In genomic region chr19:19821366-19822147, GRCh38 we compare ENCODE assay signal across 8 cellular contexts. TPM values are rescaled to one million over a fixed set of nuclear protein-coding genes. Genes with fewer than 3 reads are reported as not detected.
DNase-seq lines count a peak whose midpoint lies in the region; ATAC-seq, FAIRE-seq and TF ChIP-seq lines count a peak whose summit lies in the region.

Gene ZNF506 (minus strand): TSS chr19:19821750. CDS start chr19:19821603, 147 bp downstream.

- TF ChIP-seq POLR2A in A549 (IDR thresholded peaks at IDR 0.05; ENCODE audit: low read length): no peak

- peaks cover 14% of the 10 kb centered on the region for H3K9me3 ChIP-seq in A549

- WGBS in A549 (ENCODE audit: missing lambda C conversion rate): 12% methylated on average over 27 of the region's 35 CpGs

- CTCF ChIA-PET in A549 (lab: Yijun Ruan, JAX): no interaction called here

- no peak for TF ChIP-seq EP300 in A549 (IDR thresholded peaks at IDR 0.05)

- DNase-seq in A549 (ENCODE audit: low read depth in 1 of 2, low spot score in 1 of 2) (peak; percentile 1 to 71), NCI-H345 (lab: John Stamatoyannopoulos, UW) (peak; percentile 89), coronary artery (ENCODE audit: low spot score) (peak; percentile 98), left colon (peak; percentile 99 to 100)
- peak; percentile 97 for DNase-seq in activated CD4-positive, alpha-beta T cell treated with anti-CD3 and anti-CD28 coated beads, Interleukin-2, amount 50 U/mL, for 1 hour
- peak; percentile 92 to 94 for DNase-seq in stimulated activated CD4-positive, alpha-beta T cell treated with anti-CD3 and anti-CD28 coated beads, Interleukin-1b, Interleukin-23, amount 100 ng/mL, for 4 hours (ENCODE audit: low read depth in 2 of 2)

- POLR2A ChIA-PET in A549 (lab: Yijun Ruan, JAX): interaction anchor here (0.7 kb wide), 1 partner anchor 158 kb away, joined by 3 read pairs; no protein-coding TSS in a partner anchor

- no peak within 1 kb of the TSS for H3K4me2 ChIP-seq in A549

- TF ChIP-seq RAD21 in A549 (conservative IDR thresholded peaks at IDR 0.05 in 1 of 2, IDR thresholded peaks at IDR 0.05 in 1 of 2): no peak

- H3K4me3 ChIP-seq in A549 (0 out of 3 replicates have a peak within 1 kb of the TSS, but pooled peaks have one; percentile 22), coronary artery (peak within 1 kb of the TSS; percentile 92)

- H3K4me1 ChIP-seq in A549: no peaks in the 10 kb centered on the region

- ATAC-seq in A549: peak in 1 of 2 experiments; percentile 81; a peak in 3 of 6 replicates
- ATAC-seq in GM18861 (IDR thresholded peaks at IDR 0.05; ENCODE audit: unreplicated experiment): peak; percentile 79
- peak; percentile 85 for ATAC-seq in HG03097 (IDR thresholded peaks at IDR 0.05; ENCODE audit: low FRiP score, unreplicated experiment)
- ATAC-seq in left colon: peak; percentile 97

- H3K27ac ChIP-seq in A549 (no peak within 1 kb of the TSS), coronary artery (peak within 1 kb of the TSS; percentile 94 to 99)

- TF ChIP-seq CTCF in A549 (IDR thresholded peaks at IDR 0.05) (no peak), coronary artery (IDR thresholded peaks at IDR 0.05) (no peak)

- no peak for FAIRE-seq in A549 (lab: Jason Lieb, UNC)

- intact Hi-C loops in left colon (cut with DNase I, micrococcal nuclease): no loop called here

TF ChIP-seq in A549, 52 proteins besides CTCF, POLR2A, EP300 and RAD21:
- TF ChIP-seq MYC (IDR thresholded peaks at IDR 0.05; ENCODE audit: borderline replicate concordance, low read length): no peak
- TF ChIP-seq, protein P1, sequence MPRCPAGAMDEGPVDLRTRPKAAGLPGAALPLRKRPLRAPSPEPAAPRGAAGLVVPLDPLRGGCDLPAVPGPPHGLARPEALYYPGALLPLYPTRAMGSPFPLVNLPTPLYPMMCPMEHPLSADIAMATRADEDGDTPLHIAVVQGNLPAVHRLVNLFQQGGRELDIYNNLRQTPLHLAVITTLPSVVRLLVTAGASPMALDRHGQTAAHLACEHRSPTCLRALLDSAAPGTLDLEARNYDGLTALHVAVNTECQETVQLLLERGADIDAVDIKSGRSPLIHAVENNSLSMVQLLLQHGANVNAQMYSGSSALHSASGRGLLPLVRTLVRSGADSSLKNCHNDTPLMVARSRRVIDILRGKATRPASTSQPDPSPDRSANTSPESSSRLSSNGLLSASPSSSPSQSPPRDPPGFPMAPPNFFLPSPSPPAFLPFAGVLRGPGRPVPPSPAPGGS (IDR thresholded peaks at IDR 0.05): no peak
- no peak for TF ChIP-seq CEBPB (IDR thresholded peaks at IDR 0.05)

RNA-seq across cellular contexts. Expression of gene ZNF506, which starts in this region (rescaled TPM):
- polyA plus RNA-seq in A549 (2011; rRNA removed): 0.37 and 0.53 TPM in 2 replicates
- polyA plus RNA-seq in A549 (2012; cell fraction: cytosol; rRNA removed): 0.09 and 0.17 TPM in 2 replicates
- polyA plus RNA-seq in A549 (2012; cell fraction: nucleus; rRNA removed): 0.10 and 0.55 TPM in 2 replicates
- 0.10 to 0.33 TPM (median 0.32 TPM) in 3 replicates for polyA plus RNA-seq in A549 (2017; fragmentation: RNase III; extraction: RNeasy Plus Mini Kit Qiagen cat#74134 plus additional on column Dnase treatment)
- polyA minus RNA-seq in A549 (2011; rRNA and poly(A)+ RNA removed): 0.33 and 0.39 TPM in 2 replicates
- total RNA-seq in left colon: 10 to 100 TPM; 18.9 to 24.3 TPM

Comparison
In these comparisons a context has a peak if more than half of its experiments do, and no peak if none do; other contexts are left out.
1. Peak in DNase-seq and H3K4me3 ChIP-seq in A549; RNA of the gene not detected or under 1 TPM.
2. DNase-seq: peak in every context shown above with its lines; median percentile 100 in left colon; 98 in coronary artery; 97 in activated CD4-positive, alpha-beta T cell treated with anti-CD3 and anti-CD28 coated beads, Interleukin-2, amount 50 U/mL, for 1 hour; 93 in stimulated activated CD4-positive, alpha-beta T cell treated with anti-CD3 and anti-CD28 coated beads, Interleukin-1b, Interleukin-23, amount 100 ng/mL, for 4 hours; 89 in NCI-H345; 36 in A549.
3. H3K27ac ChIP-seq: peak in coronary artery (2 of 2); none in A549 (0 of 2).